In genomic region chr11:83778598-83778997, GRCh38 we compare ENCODE assay signal across 23 cellular contexts.
"Had no signal": no experiment of that assay in that cellular context is flagged by ENCODE, and none has a peak within 500 bp of the region (broad histone marks: within the 10 kb centered on the region; RNA-seq: fewer than 3 reads in every experiment).

No MANE protein-coding gene starts in this region.

- H3K4me3 ChIP-seq: coronary artery, gastrocnemius medialis, pancreas, right lobe of liver, smooth muscle cell, testis, upper lobe of right lung had no signal

- H3K36me3 Mint-ChIP-seq: activated naive CD8-positive, alpha-beta T cell treated with anti-CD3 and anti-CD28 coated beads, Interleukin-2, amount 10 ng/mL, durations not matched to agents 7 days and 5 days; brain; natural killer cell; stimulated activated effector memory CD8-positive, alpha-beta T cell treated with anti-CD3 and anti-CD28 coated beads, Interleukin-12 subunit alpha, Interleukin-12 subunit beta, amount 100 ng/mL, for 72 hours had no signal

- H3K36me3 ChIP-seq: gastrocnemius medialis, neutrophil, pancreas, right lobe of liver, upper lobe of right lung had no signal

- ATAC-seq: activated CD8-positive, alpha-beta T cell treated with anti-CD3 and anti-CD28 coated beads for 36 hours; activated T-helper 17 cell treated with anti-CD3 and anti-CD28 coated beads, Interleukin-2, amount 50 U/mL, for 72 hours; gastrocnemius medialis; natural killer cell; pancreas; right lobe of liver; stimulated activated effector memory CD8-positive, alpha-beta T cell treated with anti-CD3 and anti-CD28 coated beads, Interleukin-12 subunit alpha, Interleukin-12 subunit beta, amount 100 ng/mL, for 72 hours; upper lobe of right lung had no signal

- H3K27ac Mint-ChIP-seq: activated CD4-positive, alpha-beta T cell treated with anti-CD3 and anti-CD28 coated beads, Interleukin-2, amount 10 ng/mL, durations not matched to agents 24 days and 14 days; activated CD8-positive, alpha-beta T cell treated with anti-CD3 and anti-CD28 coated beads for 36 hours; activated naive CD8-positive, alpha-beta T cell treated with anti-CD3 and anti-CD28 coated beads, Interleukin-2, amount 10 ng/mL, durations not matched to agents 7 days and 5 days; activated T-helper 17 cell treated with anti-CD3 and anti-CD28 coated beads, Interleukin-2, amount 50 U/mL, for 72 hours; brain; natural killer cell; stimulated activated effector memory CD8-positive, alpha-beta T cell treated with anti-CD3 and anti-CD28 coated beads, Interleukin-12 subunit alpha, Interleukin-12 subunit beta, amount 100 ng/mL, for 72 hours had no signal

- H3K4me1 Mint-ChIP-seq: activated CD4-positive, alpha-beta T cell treated with anti-CD3 and anti-CD28 coated beads, Interleukin-2, amount 10 ng/mL, durations not matched to agents 24 days and 14 days; activated naive CD8-positive, alpha-beta T cell treated with anti-CD3 and anti-CD28 coated beads, Interleukin-2, amount 10 ng/mL, durations not matched to agents 7 days and 5 days; activated T-helper 17 cell treated with anti-CD3 and anti-CD28 coated beads, Interleukin-2, amount 50 U/mL, for 72 hours; central memory CD8-positive, alpha-beta T cell; natural killer cell; stimulated activated effector memory CD8-positive, alpha-beta T cell treated with anti-CD3 and anti-CD28 coated beads, Interleukin-12 subunit alpha, Interleukin-12 subunit beta, amount 100 ng/mL, for 72 hours had no signal

- H3K4me3 Mint-ChIP-seq: activated CD4-positive, alpha-beta T cell treated with anti-CD3 and anti-CD28 coated beads, Interleukin-2, amount 10 ng/mL, durations not matched to agents 24 days and 14 days; activated CD8-positive, alpha-beta T cell treated with anti-CD3 and anti-CD28 coated beads for 36 hours; activated naive CD8-positive, alpha-beta T cell treated with anti-CD3 and anti-CD28 coated beads, Interleukin-2, amount 10 ng/mL, durations not matched to agents 7 days and 5 days; activated T-helper 17 cell treated with anti-CD3 and anti-CD28 coated beads, Interleukin-2, amount 50 U/mL, for 72 hours; brain; central memory CD8-positive, alpha-beta T cell; natural killer cell; stimulated activated effector memory CD8-positive, alpha-beta T cell treated with anti-CD3 and anti-CD28 coated beads, Interleukin-12 subunit alpha, Interleukin-12 subunit beta, amount 100 ng/mL, for 72 hours had no signal

- H3K4me1 ChIP-seq: gastrocnemius medialis, pancreas, right lobe of liver, testis, upper lobe of right lung had no signal

- H3K9me3 Mint-ChIP-seq: activated CD4-positive, alpha-beta T cell treated with anti-CD3 and anti-CD28 coated beads, Interleukin-2, amount 10 ng/mL, durations not matched to agents 24 days and 14 days; activated CD8-positive, alpha-beta T cell treated with anti-CD3 and anti-CD28 coated beads for 36 hours; activated naive CD8-positive, alpha-beta T cell treated with anti-CD3 and anti-CD28 coated beads, Interleukin-2, amount 10 ng/mL, durations not matched to agents 7 days and 5 days; activated T-helper 17 cell treated with anti-CD3 and anti-CD28 coated beads, Interleukin-2, amount 50 U/mL, for 72 hours; brain; central memory CD8-positive, alpha-beta T cell had no signal

- DNase-seq: activated CD4-positive, alpha-beta T cell treated with anti-CD3 and anti-CD28 coated beads, Interleukin-2, amount 10 ng/mL, durations not matched to agents 24 days and 14 days; activated CD8-positive, alpha-beta T cell treated with anti-CD3 and anti-CD28 coated beads for 36 hours; activated naive CD4-positive, alpha-beta T cell treated with Interleukin-2 at 50 U/mL for 16 hours; activated naive CD8-positive, alpha-beta T cell treated with anti-CD3 and anti-CD28 coated beads, Interleukin-2, amount 10 ng/mL, durations not matched to agents 7 days and 5 days; activated T-cell treated with anti-CD3 and anti-CD28 coated beads, Interleukin-2, amount 50 U/mL, for 1 hour; gastrocnemius medialis; head of caudate nucleus; mesenchymal stem cell; natural killer cell; pancreas; right lobe of liver; stimulated activated CD4-positive, alpha-beta T cell treated with anti-CD3 and anti-CD28 coated beads, Interleukin-4, amount 100 ng/mL, for 24 hours; T-helper 1 cell; T-helper 9 cell; testis; upper lobe of right lung had no signal

- H3K27me3 ChIP-seq: gastrocnemius medialis, neutrophil, pancreas, right lobe of liver, testis, upper lobe of right lung had no signal

- H3K27me3 Mint-ChIP-seq: central memory CD8-positive, alpha-beta T cell had no signal

- H3K27ac ChIP-seq: coronary artery, gastrocnemius medialis, neutrophil, pancreas, right lobe of liver, testis, upper lobe of right lung had no signal

- H3K9me3 ChIP-seq: gastrocnemius medialis, neutrophil, pancreas, right lobe of liver, testis, upper lobe of right lung had no signal
